ENCODE assay signal across 17 cellular contexts in the genomic region with DNA sequence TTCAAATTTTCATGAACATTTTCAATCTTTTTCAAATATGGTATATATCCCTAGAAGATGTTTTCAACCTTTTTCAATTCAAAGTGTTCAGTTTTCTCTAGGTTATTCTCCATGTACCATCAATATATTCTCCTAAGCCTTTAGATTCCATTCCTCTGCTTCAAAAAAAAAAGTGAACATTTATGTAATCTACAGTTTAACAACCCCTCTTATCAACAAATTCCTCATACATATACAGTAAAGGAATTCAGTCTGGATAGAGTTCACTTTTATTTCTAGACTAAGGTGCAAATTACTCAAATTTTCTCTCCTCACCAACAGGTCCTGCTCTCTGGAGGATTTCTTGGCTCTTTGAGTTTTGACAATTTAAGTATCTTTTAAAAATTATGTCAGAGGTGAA.
A peak's percentile ranks its signal among the peaks of the same experiment; 100 is the strongest.
DNase-seq lines count a peak whose midpoint lies in the region; ATAC-seq, FAIRE-seq and TF ChIP-seq lines count a peak whose summit lies in the region.
"Had no signal": no experiment of that assay in that cellular context is flagged by ENCODE, and none has a peak within 500 bp of the region (broad histone marks: within the 10 kb centered on the region; RNA-seq: fewer than 3 reads in every experiment).

No MANE protein-coding gene starts in this region.

- no peak overlapping the region for H3K9ac ChIP-seq in adipocyte (ENCODE audit: low read length)

- FAIRE-seq in RCC 7860 (lab: Jason Lieb, UNC): no peak
- FAIRE-seq: GM12892, H54 had no signal

- peaks cover 15% of the 10 kb centered on the region for H3K4me1 ChIP-seq in adipocyte (ENCODE audit: control insufficient read depth, insufficient read depth, low read length)
- H3K4me1 ChIP-seq: HAP-1 had no signal

- H3K9me3 ChIP-seq in adipocyte (ENCODE audit: control insufficient read depth, low read length): peaks cover 3% of the 10 kb centered on the region
- H3K9me3 ChIP-seq: HAP-1 had no signal

- no peaks in the 10 kb centered on the region for H3K36me3 ChIP-seq in adipocyte (ENCODE audit: control insufficient read depth, insufficient read depth, low read length, severe bottlenecking)
- H3K36me3 ChIP-seq: HAP-1 had no signal

- peak overlapping the region; percentile 8 for H3K4me3 ChIP-seq in adipocyte (ENCODE audit: low read length)
- H3K4me3 ChIP-seq: HAP-1 had no signal

- H3K4me3 Mint-ChIP-seq in mesothelial cell of epicardium: no peak overlapping the region
- H3K4me3 Mint-ChIP-seq: CD4-positive, CD25-positive, alpha-beta regulatory T cell; CD8-positive, alpha-beta memory T cell; HFFc6 had no signal

- peak overlapping the region; percentile 75 for H3K27ac Mint-ChIP-seq in mesothelial cell of epicardium
- H3K27ac Mint-ChIP-seq: CD4-positive, CD25-positive, alpha-beta regulatory T cell; CD8-positive, alpha-beta memory T cell; HFFc6 had no signal

- no peaks in the 10 kb centered on the region for H3K27me3 ChIP-seq in adipocyte (replicated peaks; ENCODE audit: control insufficient read depth, insufficient read depth, low read length)

- H3K36me3 Mint-ChIP-seq in mesothelial cell of epicardium: peaks cover 13% of the 10 kb centered on the region

- no peaks in the 10 kb centered on the region for H3K27me3 Mint-ChIP-seq in mesothelial cell of epicardium (ENCODE audit: low read depth)
- H3K27me3 Mint-ChIP-seq: CD4-positive, CD25-positive, alpha-beta regulatory T cell; CD8-positive, alpha-beta memory T cell had no signal

- peaks cover 17% of the 10 kb centered on the region for H3K4me1 Mint-ChIP-seq in mesothelial cell of epicardium

- no peak for TF ChIP-seq CTCF in mesothelial cell of epicardium (IDR thresholded peaks at IDR 0.05; ENCODE audit: unreplicated experiment)

- no peak for ATAC-seq in HG03025 (IDR thresholded peaks at IDR 0.05; ENCODE audit: low FRiP score, unreplicated experiment)

- DNase-seq in NCI-H226 (peak; percentile 36), adipocyte (ENCODE audit: low read depth) (no peak), mesothelial cell of epicardium (ENCODE audit: low spot score in 2 of 2, unreplicated experiment in 2 of 2) (no peak), COLO668 (lab: John Stamatoyannopoulos, UW; ENCODE audit: unreplicated experiment) (no peak), RCC 7860 (ENCODE audit: low spot score) (no peak)
- DNase-seq: C1 segment of cervical spinal cord; CD4-positive, CD25-positive, alpha-beta regulatory T cell; CD8-positive, alpha-beta memory T cell; COR-L47; DMS153; DND-41; GOT3; HFFc6 had no signal

- peaks cover 17% of the 10 kb centered on the region for H3K9me3 Mint-ChIP-seq in mesothelial cell of epicardium
- H3K9me3 Mint-ChIP-seq: HFFc6 had no signal
